ENCODE assay signal across 16 cellular contexts in genomic region chr7:159048656-159049055, GRCh38.
DNase-seq lines count a peak whose midpoint lies in the region; ATAC-seq and TF ChIP-seq lines count a peak whose summit lies in the region.
"Had no signal": no experiment of that assay in that cellular context is flagged by ENCODE, and none has a peak within 500 bp of the region (broad histone marks: within the 10 kb centered on the region; RNA-seq: fewer than 3 reads in every experiment).

No MANE protein-coding gene starts in this region.

- H3K9ac ChIP-seq in BLaER1 (no peak overlapping the region), MM.1S (ENCODE audit: low read length) (no peak overlapping the region)

- H3K9me2 ChIP-seq in MM.1S (replicated peaks; ENCODE audit: insufficient read depth, low read length) = no peaks in the 10 kb centered on the region

- H3K27ac ChIP-seq in BLaER1 (no peak overlapping the region), MM.1S (ENCODE audit: low read length) (peak overlapping the region; percentile 78; the same call in 1 of the 2 replicates), esophagus muscularis mucosa (replicated peaks in 1 of 4) (no peak overlapping the region), aorta (ENCODE audit: low read depth in 1 of 2, low read length in 2 of 2) (no peak overlapping the region)
- H3K27ac ChIP-seq: 22Rv1 had no signal

- peaks cover 40% of the 10 kb centered on the region for H3F3A ChIP-seq in MM.1S (ENCODE audit: insufficient read depth, low read length)

- H3K27ac Mint-ChIP-seq in T-helper 2 cell treated with Interferon-gamma antibody and Interleukin-4, amounts not matched to agents 5 μg/mL and 100 μg/mL, for 36 hours = peak overlapping the region; percentile 23
- H3K27ac Mint-ChIP-seq: CD4-positive, CD25-positive, alpha-beta regulatory T cell; GM23338 had no signal

- H3K4me1 ChIP-seq in BLaER1 (peaks cover 35% of the 10 kb centered on the region), MM.1S (ENCODE audit: low read length) (peaks cover 50% of the 10 kb centered on the region), esophagus muscularis mucosa (no peaks in the 10 kb centered on the region), HAP-1 (0 out of 2 replicates have a peak, but pooled peaks cover 4% of the 10 kb centered on the region), aorta (ENCODE audit: control insufficient read depth in 1 of 2, insufficient read depth in 2 of 2, low read length in 2 of 2) (no peaks in the 10 kb centered on the region)

- H3K4me3 ChIP-seq in BLaER1 (no peak overlapping the region), MM.1S (ENCODE audit: low read length) (no peak overlapping the region), esophagus muscularis mucosa (no peak overlapping the region), HAP-1 (no peak overlapping the region), aorta (ENCODE audit: low read length in 2 of 2) (no peak overlapping the region)
- H3K4me3 ChIP-seq: GM12878, GM23338 had no signal

- in situ Hi-C loops in HAP-1 (cut with MboI; ENCODE audit: low sequenced_read_pairs) = no loop called here

- H3K27me3 Mint-ChIP-seq in T-helper 2 cell treated with Interferon-gamma antibody and Interleukin-4, amounts not matched to agents 5 μg/mL and 100 μg/mL, for 36 hours (ENCODE audit: low read depth) = peaks cover 11% of the 10 kb centered on the region

- H3K4me3 Mint-ChIP-seq in T-helper 2 cell treated with Interferon-gamma antibody and Interleukin-4, amounts not matched to agents 5 μg/mL and 100 μg/mL, for 36 hours = no peak overlapping the region
- H3K4me3 Mint-ChIP-seq: CD4-positive, CD25-positive, alpha-beta regulatory T cell; GM23338 had no signal

- H3K4me1 Mint-ChIP-seq in T-helper 2 cell treated with Interferon-gamma antibody and Interleukin-4, amounts not matched to agents 5 μg/mL and 100 μg/mL, for 36 hours (ENCODE audit: low read depth) = peaks cover 50% of the 10 kb centered on the region

- 0 out of 2 replicates have a peak overlapping the region, but pooled peaks have one; percentile 10 for H2AFZ ChIP-seq in MM.1S (ENCODE audit: low read length)
- H2AFZ ChIP-seq: GM23338 had no signal

- peaks cover 16% of the 10 kb centered on the region for H3K27me3 ChIP-seq in BLaER1
- H3K27me3 ChIP-seq in MM.1S (replicated peaks; ENCODE audit: insufficient read depth, low read length) = no peaks in the 10 kb centered on the region
- peaks cover 0 to 6% (median 0%) of the 10 kb centered on the region in 4 donors for H3K27me3 ChIP-seq in esophagus muscularis mucosa
- H3K27me3 ChIP-seq in HAP-1 (ENCODE audit: low read depth) = no peaks in the 10 kb centered on the region
- H3K27me3 ChIP-seq in aorta (ENCODE audit: control insufficient read depth in 1 of 2, insufficient read depth in 2 of 2, low read length in 1 of 2) = no peaks in the 10 kb centered on the region

- H3K36me3 ChIP-seq in BLaER1 (no peaks in the 10 kb centered on the region), MM.1S (replicated peaks; ENCODE audit: insufficient read depth, low read length) (no peaks in the 10 kb centered on the region), esophagus muscularis mucosa (no peaks in the 10 kb centered on the region), HAP-1 (replicated peaks) (no peaks in the 10 kb centered on the region), aorta (ENCODE audit: control insufficient read depth in 1 of 2, insufficient read depth in 2 of 2, low read length in 1 of 2) (no peaks in the 10 kb centered on the region)

- H3K9me3 ChIP-seq in BLaER1 (peaks cover 11% of the 10 kb centered on the region), MM.1S (replicated peaks; ENCODE audit: insufficient read depth, low read length) (no peaks in the 10 kb centered on the region), esophagus muscularis mucosa (peaks cover 0 to 9% (median 2%) of the 10 kb centered on the region in 4 donors), HAP-1 (no peaks in the 10 kb centered on the region), aorta (ENCODE audit: control insufficient read depth, low read length) (no peaks in the 10 kb centered on the region)

- no peak for TF ChIP-seq EP300 in esophagus muscularis mucosa (IDR thresholded peaks at IDR 0.05)

- TF ChIP-seq CTCF in MM.1S (IDR thresholded peaks at IDR 0.05; ENCODE audit: low read length) (no peak), esophagus muscularis mucosa (IDR thresholded peaks at IDR 0.05) (no peak)

- H3K9me3 Mint-ChIP-seq in T-helper 2 cell treated with Interferon-gamma antibody and Interleukin-4, amounts not matched to agents 5 μg/mL and 100 μg/mL, for 36 hours = peaks cover 1% of the 10 kb centered on the region

- no peaks in the 10 kb centered on the region for H3K79me2 ChIP-seq in MM.1S (ENCODE audit: low read length)

- no peak for DNase-seq in T-helper 2 cell treated with Interferon-gamma antibody and Interleukin-4, amounts not matched to agents 5 μg/mL and 100 μg/mL, for 36 hours (ENCODE audit: low spot score)
- DNase-seq in T-helper 2 cell = no peak
- DNase-seq in MM.1S = peak; percentile 48
- peak; percentile 57 for DNase-seq in esophagus muscularis mucosa (ENCODE audit: extremely low spot score)
- no peak for DNase-seq in HAP-1 (ENCODE audit: low spot score in 2 of 2)
- no peak for DNase-seq in aorta
- DNase-seq: Calu3; CD4-positive, CD25-positive, alpha-beta regulatory T cell; DMS 273 treated with DMSO at 0.1 percent for 48 hours; H7 had no signal

- intact Hi-C loops in esophagus muscularis mucosa (cut with DNase I) (no loop called here), aorta (cut with DNase I) (no loop called here)

- H4K20me1 ChIP-seq in BLaER1 = no peaks in the 10 kb centered on the region
- H4K20me1 ChIP-seq in MM.1S (ENCODE audit: insufficient read depth, low read length) = no peaks in the 10 kb centered on the region

- H3K4me2 ChIP-seq in BLaER1 = peak overlapping the region; percentile 65; the same call in 1 of the 2 replicates
- H3K4me2 ChIP-seq in MM.1S (ENCODE audit: low read depth, low read length) = peak overlapping the region; percentile 24; the same call in 1 of the 2 replicates
- H3K4me2 ChIP-seq: GM23338 had no signal

- TF ChIP-seq POLR2A in esophagus muscularis mucosa (IDR thresholded peaks at IDR 0.05; ENCODE audit: low read depth) = no peak

- ATAC-seq in HG02610 (IDR thresholded peaks at IDR 0.05; ENCODE audit: unreplicated experiment) (no peak), aorta (ENCODE audit: low FRiP score) (no peak)
- ATAC-seq: GM12878, GM23338, HepG2 had no signal

- 62% methylated on average over 2 of the region's 2 CpGs for WGBS in esophagus muscularis mucosa
- WGBS in aorta, 2 donors = 65 to 69% methylated on average over 2 of the region's 2 CpGs

- H3K36me3 Mint-ChIP-seq in T-helper 2 cell treated with Interferon-gamma antibody and Interleukin-4, amounts not matched to agents 5 μg/mL and 100 μg/mL, for 36 hours (ENCODE audit: low read depth) = peaks cover 14% of the 10 kb centered on the region
- H3K36me3 Mint-ChIP-seq: CD4-positive, CD25-positive, alpha-beta regulatory T cell had no signal

Comparison
In these comparisons a context has a peak if more than half of its experiments do, and no peak if none do; other contexts are left out.
1. DNase-seq: peak in MM.1S (single experiment) and esophagus muscularis mucosa (single experiment); none in T-helper 2 cell treated with Interferon-gamma antibody and Interleukin-4, amounts not matched to agents 5 μg/mL and 100 μg/mL, for 36 hours (single experiment), T-helper 2 cell (0 of 5), HAP-1 (0 of 2) and aorta (0 of 2).